2 cellular contexts compared by ENCODE assay signal in the genomic region with DNA sequence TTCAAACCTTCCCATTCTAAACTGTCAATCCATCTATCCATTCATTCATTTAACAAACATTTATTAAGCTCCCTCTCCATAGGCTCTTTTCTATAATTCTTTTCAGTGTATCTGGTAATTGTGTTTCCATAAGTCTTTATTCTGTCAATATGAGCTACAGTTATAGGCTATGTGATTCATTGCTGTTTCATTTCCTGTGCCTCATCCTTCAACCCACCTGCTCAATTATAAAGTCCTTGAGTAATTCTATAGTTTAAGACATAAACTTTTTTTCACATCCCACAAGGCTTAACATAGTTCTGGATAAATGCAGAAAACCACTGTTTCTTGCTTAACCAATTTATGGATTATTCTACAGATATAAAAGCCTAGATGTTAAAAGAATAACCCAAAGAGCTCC.
TF ChIP-seq lines count a peak whose summit lies in the region.

No MANE protein-coding gene starts in this region.

TF ChIP-seq in SK-N-SH, 30 proteins besides CTCF, POLR2A, EP300 and RAD21 (continued from another document):
- TF ChIP-seq RFX5 (IDR thresholded peaks at IDR 0.05; ENCODE audit: low read length) (no peak), YY1 (IDR thresholded peaks at IDR 0.05; ENCODE audit: low read depth) (no peak), NRF1 (IDR thresholded peaks at IDR 0.05; ENCODE audit: low read depth, low read length) (no peak), MEF2A (IDR thresholded peaks at IDR 0.05; ENCODE audit: borderline replicate concordance, low read depth) (no peak), RCOR1 (IDR thresholded peaks at IDR 0.05; ENCODE audit: low read length) (no peak), FOXJ3 (CRISPR knock-in tag; IDR thresholded peaks at IDR 0.05) (no peak), ELF1 (IDR thresholded peaks at IDR 0.05) (no peak), TEAD4 (IDR thresholded peaks at IDR 0.05; ENCODE audit: borderline replicate concordance, insufficient read depth) (no peak), EZH2phosphoT487 (IDR thresholded peaks at IDR 0.05; ENCODE audit: borderline replicate concordance, low read depth) (no peak), MXI1 (IDR thresholded peaks at IDR 0.05; ENCODE audit: low read depth, low read length) (no peak), TAF1 (IDR thresholded peaks at IDR 0.05; ENCODE audit: borderline replicate concordance, low read depth, low read length) (no peak), FOSL2 (IDR thresholded peaks at IDR 0.05; ENCODE audit: borderline replicate concordance, low read depth) (peak; percentile 65; the same call in 1 of the 2 replicates), NFIC (IDR thresholded peaks at IDR 0.05; ENCODE audit: borderline replicate concordance) (no peak), GATA2 (CRISPR knock-in tag; IDR thresholded peaks at IDR 0.05) (no peak), CHD2 (IDR thresholded peaks at IDR 0.05; ENCODE audit: low read length, partially characterized antibody) (no peak), RXRA (IDR thresholded peaks at IDR 0.05; ENCODE audit: borderline replicate concordance, low read depth) (no peak), SIN3A (IDR thresholded peaks at IDR 0.05; ENCODE audit: borderline replicate concordance, low read depth, low read length) (no peak), JUND (IDR thresholded peaks at IDR 0.05) (peak; percentile 46; the same call in 1 of the 2 replicates), POLR2AphosphoS5 (IDR thresholded peaks at IDR 0.05; ENCODE audit: low read depth, low read length) (no peak), FOXM1 (IDR thresholded peaks at IDR 0.05; ENCODE audit: low read depth) (no peak)
- TF ChIP-seq, protein P1, sequence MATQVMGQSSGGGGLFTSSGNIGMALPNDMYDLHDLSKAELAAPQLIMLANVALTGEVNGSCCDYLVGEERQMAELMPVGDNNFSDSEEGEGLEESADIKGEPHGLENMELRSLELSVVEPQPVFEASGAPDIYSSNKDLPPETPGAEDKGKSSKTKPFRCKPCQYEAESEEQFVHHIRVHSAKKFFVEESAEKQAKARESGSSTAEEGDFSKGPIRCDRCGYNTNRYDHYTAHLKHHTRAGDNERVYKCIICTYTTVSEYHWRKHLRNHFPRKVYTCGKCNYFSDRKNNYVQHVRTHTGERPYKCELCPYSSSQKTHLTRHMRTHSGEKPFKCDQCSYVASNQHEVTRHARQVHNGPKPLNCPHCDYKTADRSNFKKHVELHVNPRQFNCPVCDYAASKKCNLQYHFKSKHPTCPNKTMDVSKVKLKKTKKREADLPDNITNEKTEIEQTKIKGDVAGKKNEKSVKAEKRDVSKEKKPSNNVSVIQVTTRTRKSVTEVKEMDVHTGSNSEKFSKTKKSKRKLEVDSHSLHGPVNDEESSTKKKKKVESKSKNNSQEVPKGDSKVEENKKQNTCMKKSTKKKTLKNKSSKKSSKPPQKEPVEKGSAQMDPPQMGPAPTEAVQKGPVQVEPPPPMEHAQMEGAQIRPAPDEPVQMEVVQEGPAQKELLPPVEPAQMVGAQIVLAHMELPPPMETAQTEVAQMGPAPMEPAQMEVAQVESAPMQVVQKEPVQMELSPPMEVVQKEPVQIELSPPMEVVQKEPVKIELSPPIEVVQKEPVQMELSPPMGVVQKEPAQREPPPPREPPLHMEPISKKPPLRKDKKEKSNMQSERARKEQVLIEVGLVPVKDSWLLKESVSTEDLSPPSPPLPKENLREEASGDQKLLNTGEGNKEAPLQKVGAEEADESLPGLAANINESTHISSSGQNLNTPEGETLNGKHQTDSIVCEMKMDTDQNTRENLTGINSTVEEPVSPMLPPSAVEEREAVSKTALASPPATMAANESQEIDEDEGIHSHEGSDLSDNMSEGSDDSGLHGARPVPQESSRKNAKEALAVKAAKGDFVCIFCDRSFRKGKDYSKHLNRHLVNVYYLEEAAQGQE (IDR thresholded peaks at IDR 0.05; ENCODE audit: low read depth, low read length), result no peak
- TF ChIP-seq, protein P2, sequence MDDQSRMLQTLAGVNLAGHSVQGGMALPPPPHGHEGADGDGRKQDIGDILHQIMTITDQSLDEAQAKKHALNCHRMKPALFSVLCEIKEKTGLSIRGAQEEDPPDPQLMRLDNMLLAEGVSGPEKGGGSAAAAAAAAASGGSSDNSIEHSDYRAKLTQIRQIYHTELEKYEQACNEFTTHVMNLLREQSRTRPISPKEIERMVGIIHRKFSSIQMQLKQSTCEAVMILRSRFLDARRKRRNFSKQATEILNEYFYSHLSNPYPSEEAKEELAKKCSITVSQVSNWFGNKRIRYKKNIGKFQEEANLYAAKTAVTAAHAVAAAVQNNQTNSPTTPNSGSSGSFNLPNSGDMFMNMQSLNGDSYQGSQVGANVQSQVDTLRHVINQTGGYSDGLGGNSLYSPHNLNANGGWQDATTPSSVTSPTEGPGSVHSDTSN (IDR thresholded peaks at IDR 0.05), result peak; percentile 73
- TF ChIP-seq, protein P3, sequence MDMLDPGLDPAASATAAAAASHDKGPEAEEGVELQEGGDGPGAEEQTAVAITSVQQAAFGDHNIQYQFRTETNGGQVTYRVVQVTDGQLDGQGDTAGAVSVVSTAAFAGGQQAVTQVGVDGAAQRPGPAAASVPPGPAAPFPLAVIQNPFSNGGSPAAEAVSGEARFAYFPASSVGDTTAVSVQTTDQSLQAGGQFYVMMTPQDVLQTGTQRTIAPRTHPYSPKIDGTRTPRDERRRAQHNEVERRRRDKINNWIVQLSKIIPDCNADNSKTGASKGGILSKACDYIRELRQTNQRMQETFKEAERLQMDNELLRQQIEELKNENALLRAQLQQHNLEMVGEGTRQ (IDR thresholded peaks at IDR 0.05; ENCODE audit: borderline replicate concordance, low read depth, low read length), result no peak
- TF ChIP-seq, protein P4, sequence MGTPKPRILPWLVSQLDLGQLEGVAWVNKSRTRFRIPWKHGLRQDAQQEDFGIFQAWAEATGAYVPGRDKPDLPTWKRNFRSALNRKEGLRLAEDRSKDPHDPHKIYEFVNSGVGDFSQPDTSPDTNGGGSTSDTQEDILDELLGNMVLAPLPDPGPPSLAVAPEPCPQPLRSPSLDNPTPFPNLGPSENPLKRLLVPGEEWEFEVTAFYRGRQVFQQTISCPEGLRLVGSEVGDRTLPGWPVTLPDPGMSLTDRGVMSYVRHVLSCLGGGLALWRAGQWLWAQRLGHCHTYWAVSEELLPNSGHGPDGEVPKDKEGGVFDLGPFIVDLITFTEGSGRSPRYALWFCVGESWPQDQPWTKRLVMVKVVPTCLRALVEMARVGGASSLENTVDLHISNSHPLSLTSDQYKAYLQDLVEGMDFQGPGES (IDR thresholded peaks at IDR 0.05; ENCODE audit: low read depth, low read length), result no peak
- TF ChIP-seq, protein P5, sequence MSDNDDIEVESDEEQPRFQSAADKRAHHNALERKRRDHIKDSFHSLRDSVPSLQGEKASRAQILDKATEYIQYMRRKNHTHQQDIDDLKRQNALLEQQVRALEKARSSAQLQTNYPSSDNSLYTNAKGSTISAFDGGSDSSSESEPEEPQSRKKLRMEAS (IDR thresholded peaks at IDR 0.05; ENCODE audit: low read depth), result no peak
- TF ChIP-seq, protein P6, sequence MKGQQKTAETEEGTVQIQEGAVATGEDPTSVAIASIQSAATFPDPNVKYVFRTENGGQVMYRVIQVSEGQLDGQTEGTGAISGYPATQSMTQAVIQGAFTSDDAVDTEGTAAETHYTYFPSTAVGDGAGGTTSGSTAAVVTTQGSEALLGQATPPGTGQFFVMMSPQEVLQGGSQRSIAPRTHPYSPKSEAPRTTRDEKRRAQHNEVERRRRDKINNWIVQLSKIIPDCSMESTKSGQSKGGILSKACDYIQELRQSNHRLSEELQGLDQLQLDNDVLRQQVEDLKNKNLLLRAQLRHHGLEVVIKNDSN (IDR thresholded peaks at IDR 0.05; ENCODE audit: borderline replicate concordance, low read depth), result no peak

TF ChIP-seq in SK-N-SH treated with all-trans-retinoic acid at 6 μM for 48 hours, 23 proteins besides CTCF, POLR2A, EP300 and RAD21 (continued from another document):
- TF ChIP-seq, protein P7, sequence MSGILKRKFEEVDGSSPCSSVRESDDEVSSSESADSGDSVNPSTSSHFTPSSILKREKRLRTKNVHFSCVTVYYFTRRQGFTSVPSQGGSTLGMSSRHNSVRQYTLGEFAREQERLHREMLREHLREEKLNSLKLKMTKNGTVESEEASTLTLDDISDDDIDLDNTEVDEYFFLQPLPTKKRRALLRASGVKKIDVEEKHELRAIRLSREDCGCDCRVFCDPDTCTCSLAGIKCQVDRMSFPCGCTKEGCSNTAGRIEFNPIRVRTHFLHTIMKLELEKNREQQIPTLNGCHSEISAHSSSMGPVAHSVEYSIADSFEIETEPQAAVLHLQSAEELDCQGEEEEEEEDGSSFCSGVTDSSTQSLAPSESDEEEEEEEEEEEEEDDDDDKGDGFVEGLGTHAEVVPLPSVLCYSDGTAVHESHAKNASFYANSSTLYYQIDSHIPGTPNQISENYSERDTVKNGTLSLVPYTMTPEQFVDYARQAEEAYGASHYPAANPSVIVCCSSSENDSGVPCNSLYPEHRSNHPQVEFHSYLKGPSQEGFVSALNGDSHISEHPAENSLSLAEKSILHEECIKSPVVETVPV (CRISPR knock-in tag; IDR thresholded peaks at IDR 0.05), result no peak
- TF ChIP-seq ZC3H10 (CRISPR knock-in tag; IDR thresholded peaks at IDR 0.05), result no peak
- no peak for TF ChIP-seq ZNF8 (CRISPR knock-in tag; IDR thresholded peaks at IDR 0.05)
- TF ChIP-seq, protein P8, sequence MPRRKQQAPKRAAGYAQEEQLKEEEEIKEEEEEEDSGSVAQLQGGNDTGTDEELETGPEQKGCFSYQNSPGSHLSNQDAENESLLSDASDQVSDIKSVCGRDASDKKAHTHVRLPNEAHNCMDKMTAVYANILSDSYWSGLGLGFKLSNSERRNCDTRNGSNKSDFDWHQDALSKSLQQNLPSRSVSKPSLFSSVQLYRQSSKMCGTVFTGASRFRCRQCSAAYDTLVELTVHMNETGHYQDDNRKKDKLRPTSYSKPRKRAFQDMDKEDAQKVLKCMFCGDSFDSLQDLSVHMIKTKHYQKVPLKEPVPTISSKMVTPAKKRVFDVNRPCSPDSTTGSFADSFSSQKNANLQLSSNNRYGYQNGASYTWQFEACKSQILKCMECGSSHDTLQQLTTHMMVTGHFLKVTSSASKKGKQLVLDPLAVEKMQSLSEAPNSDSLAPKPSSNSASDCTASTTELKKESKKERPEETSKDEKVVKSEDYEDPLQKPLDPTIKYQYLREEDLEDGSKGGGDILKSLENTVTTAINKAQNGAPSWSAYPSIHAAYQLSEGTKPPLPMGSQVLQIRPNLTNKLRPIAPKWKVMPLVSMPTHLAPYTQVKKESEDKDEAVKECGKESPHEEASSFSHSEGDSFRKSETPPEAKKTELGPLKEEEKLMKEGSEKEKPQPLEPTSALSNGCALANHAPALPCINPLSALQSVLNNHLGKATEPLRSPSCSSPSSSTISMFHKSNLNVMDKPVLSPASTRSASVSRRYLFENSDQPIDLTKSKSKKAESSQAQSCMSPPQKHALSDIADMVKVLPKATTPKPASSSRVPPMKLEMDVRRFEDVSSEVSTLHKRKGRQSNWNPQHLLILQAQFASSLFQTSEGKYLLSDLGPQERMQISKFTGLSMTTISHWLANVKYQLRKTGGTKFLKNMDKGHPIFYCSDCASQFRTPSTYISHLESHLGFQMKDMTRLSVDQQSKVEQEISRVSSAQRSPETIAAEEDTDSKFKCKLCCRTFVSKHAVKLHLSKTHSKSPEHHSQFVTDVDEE (CRISPR knock-in tag; IDR thresholded peaks at IDR 0.05), result no peak
- no peak for TF ChIP-seq ZFP3 (CRISPR knock-in tag; IDR thresholded peaks at IDR 0.05)
- TF ChIP-seq ZFP30 (CRISPR knock-in tag; IDR thresholded peaks at IDR 0.05), result no peak
- no peak for TF ChIP-seq OSR1 (CRISPR knock-in tag; IDR thresholded peaks at IDR 0.05)
TF ChIP-seq in SK-N-SH treated with all-trans-retinoic acid at 6 μM for 48 hours: peak in this region for 0.
